In genomic region chr12:53345486-53346195, GRCh38 we compare ENCODE assay signal across 1 cellular context.
TF ChIP-seq lines count a peak whose summit lies in the region.

No MANE protein-coding gene starts in this region.

TF ChIP-seq in endothelial cell of umbilical vein, 7 proteins besides CTCF, POLR2A, EP300 and RAD21:
- TF ChIP-seq FOS (IDR thresholded peaks at IDR 0.05; ENCODE audit: borderline replicate concordance, insufficient read depth, low read length) (no peak), JUN (IDR thresholded peaks at IDR 0.05; ENCODE audit: borderline replicate concordance, insufficient read depth, insufficient read length, low read depth) (no peak), POLR2AphosphoS5 (IDR thresholded peaks at IDR 0.05; ENCODE audit: insufficient read depth, low read depth, low read length) (peak; percentile 32), MAX (IDR thresholded peaks at IDR 0.05; ENCODE audit: insufficient read depth, insufficient read length) (no peak), EZH2 (IDR thresholded peaks at IDR 0.05; ENCODE audit: borderline replicate concordance, low read depth, low read length, severe bottlenecking) (no peak), MYC (IDR thresholded peaks at IDR 0.05; ENCODE audit: low read depth, low read length) (no peak)
